In genomic region chr1:182960046-182960445, GRCh38 we compare ENCODE assay signal across 8 cellular contexts. TPM values are rescaled to one million over a fixed set of nuclear protein-coding genes. Genes with fewer than 3 reads are reported as not detected.
"Had no signal": no experiment of that assay in that cellular context is flagged by ENCODE, and none has a peak within 500 bp of the region (broad histone marks: within the 10 kb centered on the region; RNA-seq: fewer than 3 reads in every experiment).

No MANE protein-coding gene starts in this region.

- H3K4me3 ChIP-seq: GM12878 had no signal

- DNase-seq: GDM1, GF-D8 had no signal

- ATAC-seq: GM12878 had no signal

- FAIRE-seq: GM12891, GM12892, GM18507, GM19239 had no signal

RNA-seq across cellular contexts. Expression of gene SHCBP1L, which starts 7.1 kb away (rescaled TPM):
- total RNA-seq: G401, GM12878 had no signal
- polyA plus RNA-seq: GM12878 had no signal
